30 cellular contexts compared by ENCODE assay signal in the genomic region with DNA sequence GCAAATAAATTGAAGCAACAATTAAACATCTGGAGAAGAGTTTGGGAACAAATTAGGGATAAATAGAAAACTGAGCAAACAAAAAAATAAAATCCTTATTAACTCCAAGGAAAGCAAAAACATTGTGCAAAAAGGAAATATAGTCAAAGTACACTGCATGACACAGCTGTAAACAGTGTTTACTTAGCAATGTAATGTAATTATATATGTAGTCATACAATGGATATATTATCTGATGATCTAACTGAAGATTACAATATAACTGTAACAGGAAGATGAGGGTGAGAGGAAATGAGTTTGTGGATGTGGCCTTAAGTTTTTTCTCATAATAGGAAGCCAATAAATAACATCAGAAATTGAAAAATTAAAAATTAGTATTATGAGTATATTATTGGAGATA. TPM values are rescaled to one million over a fixed set of nuclear protein-coding genes. Genes with fewer than 3 reads are reported as not detected.
"Had no signal": no experiment of that assay in that cellular context is flagged by ENCODE, and none has a peak within 500 bp of the region (broad histone marks: within the 10 kb centered on the region; RNA-seq: fewer than 3 reads in every experiment).

No MANE protein-coding gene starts in this region.

- H3K79me2 ChIP-seq: hepatocyte had no signal

- DNase-seq: colonic mucosa; cortex of kidney; dorsolateral prefrontal cortex; effector CD4-positive, alpha-beta T cell; effector memory CD4-positive, alpha-beta T cell; erythroblast; esophagus squamous epithelium; foreskin fibroblast; foreskin melanocyte; gastrocnemius medialis; heart left ventricle; hypothalamus; immature natural killer cell; islet precursor cell; kidney; kidney glomerular epithelial cell; left lung; left ventricle myocardium superior; lower lobe of right lung; mesenchymal stem cell; mucosa of descending colon; naive thymus-derived CD4-positive, alpha-beta T cell had no signal

- H3K27ac ChIP-seq: colonic mucosa, dorsolateral prefrontal cortex, epithelial cell of prostate, esophagus squamous epithelium, gastrocnemius medialis, heart left ventricle, hepatocyte, left lung, lower lobe of right lung had no signal

- H3K4me2 ChIP-seq: hepatocyte had no signal

- ATAC-seq: esophagus mucosa; gastrocnemius medialis; heart left ventricle; left lung; left ventricle myocardium superior; lower lobe of right lung; mucosa of descending colon; naive thymus-derived CD4-positive, alpha-beta T cell had no signal

- H2AFZ ChIP-seq: hepatocyte had no signal

- FAIRE-seq: kidney had no signal

- H3K27me3 ChIP-seq: colonic mucosa, esophagus squamous epithelium, gastrocnemius medialis, heart left ventricle had no signal

- H3K4me1 ChIP-seq: colonic mucosa, esophagus squamous epithelium, gastrocnemius medialis, heart left ventricle, left lung, lower lobe of right lung had no signal

- H3K36me3 ChIP-seq: colonic mucosa, esophagus squamous epithelium, gastrocnemius medialis, heart left ventricle, left lung, lower lobe of right lung had no signal

- H3K4me3 ChIP-seq: colonic mucosa, dorsolateral prefrontal cortex, esophagus squamous epithelium, gastrocnemius medialis, heart left ventricle, hepatocyte, left lung, lower lobe of right lung, mucosa of descending colon had no signal

- H3K9me3 ChIP-seq: colonic mucosa, gastrocnemius medialis, lower lobe of right lung, mucosa of descending colon had no signal

RNA-seq across cellular contexts. Expression of gene SCN10A, which starts 42.5 kb away (rescaled TPM):
- total RNA-seq: chondrocyte; colonic mucosa; esophagus mucosa; esophagus squamous epithelium; gastrocnemius medialis; hepatocyte; kidney; left lung; lower leg skin; lower lobe of right lung; lung microvascular endothelial cell; mesenteric fat pad; mesothelial cell of epicardium; mucosa of descending colon; naive thymus-derived CD4-positive, alpha-beta T cell had no signal
- polyA plus RNA-seq: hepatocyte; immature natural killer cell; naive thymus-derived CD4-positive, alpha-beta T cell had no signal
